In the genomic region with DNA sequence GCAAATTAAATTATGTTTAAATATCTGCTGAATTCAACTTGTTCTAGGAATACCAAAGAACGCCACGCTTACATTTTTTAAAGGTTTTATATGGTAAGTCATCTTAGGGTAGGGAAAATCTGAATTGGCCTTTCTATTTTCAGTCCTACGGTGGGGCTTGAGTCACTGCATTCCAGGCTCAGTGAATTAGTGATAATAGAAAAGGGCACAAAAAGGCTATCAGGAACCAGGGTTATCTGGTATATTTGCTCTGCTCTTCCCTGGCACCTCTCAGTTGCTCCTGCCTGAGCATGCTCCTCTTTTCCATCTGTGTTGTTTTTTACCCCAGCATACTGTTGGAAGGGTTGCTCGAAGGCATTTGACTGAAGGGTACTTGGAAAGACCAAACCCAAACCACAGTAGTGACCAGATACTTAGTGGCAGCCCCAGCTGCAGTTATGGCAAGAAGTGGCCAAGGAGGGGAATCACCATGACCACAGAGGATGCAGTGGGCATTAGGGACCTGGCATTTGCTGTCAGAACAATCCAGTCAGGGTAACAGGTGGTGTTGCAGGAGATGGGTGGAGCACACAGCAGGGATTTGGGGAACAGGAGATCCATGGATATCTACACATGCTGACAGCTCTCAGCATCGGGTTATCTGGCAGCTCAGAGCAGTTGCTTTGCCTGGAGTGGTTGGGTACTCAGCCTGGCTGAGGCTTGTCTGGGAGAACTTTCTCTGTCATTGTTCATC, we compare ENCODE assay signal across 17 cellular contexts. TPM values are rescaled to one million over a fixed set of nuclear protein-coding genes. Genes with fewer than 3 reads are reported as not detected.
DNase-seq lines count a peak whose midpoint lies in the region; ATAC-seq and TF ChIP-seq lines count a peak whose summit lies in the region.
"Had no signal": no experiment of that assay in that cellular context is flagged by ENCODE, and none has a peak within 500 bp of the region (broad histone marks: within the 10 kb centered on the region; RNA-seq: fewer than 3 reads in every experiment).

No MANE protein-coding gene starts in this region.

- H3K4me1 Mint-ChIP-seq in HFFc6 (ENCODE audit: low read depth), result peaks cover 60% of the 10 kb centered on the region
- H3K4me1 Mint-ChIP-seq in CD14-positive monocyte, result no peaks in the 10 kb centered on the region
- H3K4me1 Mint-ChIP-seq: activated CD8-positive, alpha-beta memory T cell treated with anti-CD3 and anti-CD28 coated beads, Interleukin-2, amount 10 ng/mL, durations not matched to agents 7 days and 5 days had no signal

- intact Hi-C loops in CD14-positive monocyte (cut with micrococcal nuclease), result no loop called here

- H3K27ac Mint-ChIP-seq in HFFc6 (peak overlapping the region; percentile 88), CD14-positive monocyte (no peak overlapping the region)
- H3K27ac Mint-ChIP-seq: activated CD8-positive, alpha-beta memory T cell treated with anti-CD3 and anti-CD28 coated beads, Interleukin-2, amount 10 ng/mL, durations not matched to agents 7 days and 5 days had no signal

- TF ChIP-seq CTCF in HFFc6 (IDR thresholded peaks at IDR 0.05), result no peak
- no peak for TF ChIP-seq CTCF in CD14-positive monocyte (IDR thresholded peaks at IDR 0.05)

- H3K36me3 Mint-ChIP-seq in HFFc6 (ENCODE audit: low read depth) (no peaks in the 10 kb centered on the region; the same call in 1 of the 2 replicates), CD14-positive monocyte (no peaks in the 10 kb centered on the region)
- H3K36me3 Mint-ChIP-seq: activated CD8-positive, alpha-beta memory T cell treated with anti-CD3 and anti-CD28 coated beads, Interleukin-2, amount 10 ng/mL, durations not matched to agents 7 days and 5 days had no signal

- no peaks in the 10 kb centered on the region for H3K9me3 Mint-ChIP-seq in HFFc6
- peaks cover 2 to 14% (median 7%) of the 10 kb centered on the region in 7 donors for H3K9me3 Mint-ChIP-seq in CD14-positive monocyte

- H3K4me3 Mint-ChIP-seq in HFFc6 (peak overlapping the region; percentile 67), CD14-positive monocyte (no peak overlapping the region)
- H3K4me3 Mint-ChIP-seq: activated CD8-positive, alpha-beta memory T cell treated with anti-CD3 and anti-CD28 coated beads, Interleukin-2, amount 10 ng/mL, durations not matched to agents 7 days and 5 days had no signal

- no peak for ATAC-seq in HG03175 (IDR thresholded peaks at IDR 0.05; ENCODE audit: unreplicated experiment)
- ATAC-seq: activated CD8-positive, alpha-beta memory T cell treated with anti-CD3 and anti-CD28 coated beads, Interleukin-2, amount 10 ng/mL, durations not matched to agents 7 days and 5 days had no signal

- peaks cover 3% of the 10 kb centered on the region for H3K27me3 Mint-ChIP-seq in HFFc6 (ENCODE audit: insufficient read depth)
- H3K27me3 Mint-ChIP-seq in CD14-positive monocyte (ENCODE audit: low read depth in 3 of 3), result peaks cover 0 to 7% (median 2%) of the 10 kb centered on the region in 3 donors

- DNase-seq in AG08395 (ENCODE audit: low spot score), result peak; percentile 48
- peak; percentile 64 for DNase-seq in HFFc6
- peak; percentile 59 for DNase-seq in astrocyte of the hippocampus (ENCODE audit: low read depth, low spot score)
- DNase-seq in kidney tubule cell (ENCODE audit: low spot score), result peak; percentile 47
- no peak for DNase-seq in stimulated activated naive CD4-positive, alpha-beta T cell (lab: John Stamatoyannopoulos, UW)
- no peak for DNase-seq in CD14-positive monocyte (ENCODE audit: low spot score)
- no peak for DNase-seq in occipital lobe (lab: John Stamatoyannopoulos, UW)
- DNase-seq: activated CD8-positive, alpha-beta memory T cell treated with anti-CD3 and anti-CD28 coated beads, Interleukin-2, amount 10 ng/mL, durations not matched to agents 7 days and 5 days; activated naive CD4-positive, alpha-beta T cell; central memory CD4-positive, alpha-beta T cell; NCI-H1436 treated with DMSO at 0.1 percent for 48 hours; stimulated activated CD4-positive, alpha-beta T cell treated with anti-CD3 and anti-CD28 coated beads, Interleukin-2, amount 100 ng/mL, for 24 hours; stimulated activated CD8-positive, alpha-beta memory T cell treated with anti-CD3 and anti-CD28 coated beads, Interleukin-4, amount 100 ng/mL, for 48 hours; upper lobe of left lung had no signal

RNA-seq across cellular contexts. Expression of gene OVAAL, which starts 2.3 kb away (rescaled TPM):
- total RNA-seq in HFFc6 (2021; fragmentation: NEBNext Ultra II Directional; extraction: Animal tissue kit (Norgen Biotek cat#: 25700)), result not detected
- polyA plus RNA-seq in CD14-positive monocyte, result not detected
- total RNA-seq in occipital lobe, result not detected
- total RNA-seq: activated CD8-positive, alpha-beta memory T cell treated with anti-CD3 and anti-CD28 coated beads, Interleukin-2, amount 10 ng/mL, durations not matched to agents 7 days and 5 days; renal cortical epithelial cell; upper lobe of left lung had no signal
- polyA plus RNA-seq: keratinocyte had no signal

RNA-seq across cellular contexts. Expression of gene ACBD6, which starts 58.7 kb away (rescaled TPM):
- 10 to 100 TPM; 21.1 to 29.5 (median 27.0) TPM for total RNA-seq in HFFc6 (2021; fragmentation: NEBNext Ultra II Directional; extraction: Animal tissue kit (Norgen Biotek cat#: 25700))
- polyA plus RNA-seq in CD14-positive monocyte, result 10 to 100 TPM; 19.3 to 19.7 TPM
- total RNA-seq in occipital lobe, result 52.6 TPM

Comparison
In these comparisons a context has a peak if more than half of its experiments do, and no peak if none do; other contexts are left out.
1. DNase-seq: peak in AG08395 (single experiment), HFFc6 (single experiment), astrocyte of the hippocampus (single experiment) and kidney tubule cell (single experiment); none in stimulated activated naive CD4-positive, alpha-beta T cell (0 of 6), CD14-positive monocyte (single experiment) and occipital lobe (single experiment).